In the genomic region with DNA sequence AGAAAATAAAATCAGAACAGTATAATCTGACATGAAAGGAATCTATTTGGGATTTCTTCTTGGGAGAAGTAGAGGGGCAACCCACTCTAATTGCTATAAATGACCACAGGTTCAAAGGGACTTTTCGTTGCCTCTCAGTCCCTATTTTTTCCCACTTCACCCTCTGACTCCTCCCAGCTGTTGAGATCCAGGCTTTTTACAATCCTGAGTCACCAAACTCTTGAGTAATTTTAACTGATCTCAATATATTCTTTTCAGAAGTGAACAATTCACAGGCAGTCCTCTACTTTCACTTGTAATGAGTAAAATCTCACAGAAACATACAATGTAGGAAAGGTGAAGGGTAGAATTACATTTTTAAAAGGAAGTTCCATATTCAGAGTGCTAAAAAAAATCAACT, we compare ENCODE assay signal across 10 cellular contexts. TPM values are rescaled to one million over a fixed set of nuclear protein-coding genes. Genes with fewer than 3 reads are reported as not detected.
DNase-seq lines count a peak whose midpoint lies in the region; ATAC-seq and TF ChIP-seq lines count a peak whose summit lies in the region.
"Had no signal": no experiment of that assay in that cellular context is flagged by ENCODE, and none has a peak within 500 bp of the region (broad histone marks: within the 10 kb centered on the region; RNA-seq: fewer than 3 reads in every experiment).

No MANE protein-coding gene starts in this region.

- DNase-seq in HS-5 (ENCODE audit: low read depth) (peak; percentile 52), amniotic stem cell (lab: John Stamatoyannopoulos, UW) (peak; percentile 21), iris pigment epithelial cell (ENCODE audit: low read depth) (peak; percentile 81), thoracic aorta (ENCODE audit: low spot score) (no peak), mucosa of gallbladder (ENCODE audit: low spot score) (no peak), iPS-NIHi11 (ENCODE audit: low spot score) (no peak), NOMO-1 treated with dmso at 0.1 percent for 144 hours (lab: John Stamatoyannopoulos, UW; ENCODE audit: unreplicated experiment) (no peak)
- no peak for DNase-seq in stimulated activated CD4-positive, alpha-beta T cell treated with anti-CD3 and anti-CD28 coated beads, Interleukin-4, amount 100 ng/mL, for 24 hours
- DNase-seq: activated CD8-positive, alpha-beta memory T cell treated with anti-CD3 and anti-CD28 coated beads, Interleukin-2, amount 50 U/mL, for 48 hours; NCI-H1092 had no signal

- TF ChIP-seq CTCF in thoracic aorta (IDR thresholded peaks at IDR 0.05) = no peak

- H3K4me1 ChIP-seq in thoracic aorta (ENCODE audit: control insufficient read depth in 1 of 2, low read depth in 2 of 2) = peaks cover 6 to 10% of the 10 kb centered on the region in 2 donors

- no peaks in the 10 kb centered on the region for H3K9me3 ChIP-seq in thoracic aorta

- H3K27me3 ChIP-seq in thoracic aorta (replicated peaks; ENCODE audit: insufficient read depth) = no peaks in the 10 kb centered on the region

- H3K36me3 ChIP-seq in thoracic aorta = no peaks in the 10 kb centered on the region

- H3K4me3 ChIP-seq in thoracic aorta = peak overlapping the region; percentile 7

- no peak for ATAC-seq in thoracic aorta (ENCODE audit: insufficient number of reproducible peaks, low FRiP score, low read depth)

- H3K27ac ChIP-seq in thoracic aorta = no peak overlapping the region

RNA-seq across cellular contexts. Expression of a gene that starts 44.6 kb away (rescaled TPM):
- total RNA-seq in thoracic aorta = 10 to 100 TPM in 1 of 2 donors, 1 to 10 TPM in 1; 8.8 to 12.1 TPM
- 22.6 TPM for total RNA-seq in mucosa of gallbladder

Comparison
In these comparisons a context has a peak if more than half of its experiments do, and no peak if none do; other contexts are left out.
1. DNase-seq: peak in HS-5 (single experiment), amniotic stem cell (single experiment) and iris pigment epithelial cell (single experiment); none in thoracic aorta (single experiment), mucosa of gallbladder (single experiment), iPS-NIHi11 (single experiment), NOMO-1 treated with dmso at 0.1 percent for 144 hours (single experiment) and stimulated activated CD4-positive, alpha-beta T cell treated with anti-CD3 and anti-CD28 coated beads, Interleukin-4, amount 100 ng/mL, for 24 hours (single experiment).